Comparison of ENCODE assay signal across 8 cellular contexts in genomic region chr11:45805305-45806071, GRCh38. TPM values are rescaled to one million over a fixed set of nuclear protein-coding genes. Genes with fewer than 3 reads are reported as not detected.
DNase-seq lines count a peak whose midpoint lies in the region; ATAC-seq, FAIRE-seq and TF ChIP-seq lines count a peak whose summit lies in the region.

No MANE protein-coding gene starts in this region.

- H3K4ac ChIP-seq in H9 (ENCODE audit: low read depth, low read length): no peak overlapping the region

- no peak for TF ChIP-seq CTCF in H9 (conservative IDR thresholded peaks at IDR 0.05)
- TF ChIP-seq CTCF in K562 (IDR thresholded peaks at IDR 0.05 in 2 of 3, conservative IDR thresholded peaks at IDR 0.05 in 1 of 3; ENCODE audit: insufficient read depth in 2 of 3, low read depth in 1 of 3, low read length in 3 of 3): no peak
- TF ChIP-seq CTCF in smooth muscle cell (IDR thresholded peaks at IDR 0.05; ENCODE audit: borderline replicate concordance, insufficient read depth, poor library complexity, severe bottlenecking): no peak

- H3K4me2 ChIP-seq in H9 (ENCODE audit: insufficient read depth, insufficient read length, low read length): peak overlapping the region; percentile 64
- peak overlapping the region; percentile 89 for H3K4me2 ChIP-seq in K562 (ENCODE audit: insufficient read depth, low read length)
- peak overlapping the region; percentile 100 for H3K4me2 ChIP-seq in smooth muscle cell

- no peak overlapping the region for H3K56ac ChIP-seq in H9 (ENCODE audit: insufficient read length, low read depth, low read length)

- H3K27me3 Mint-ChIP-seq in H9 (ENCODE audit: low read depth): peaks cover 27% of the 10 kb centered on the region

- no CpG with 5 or more reads among the region's 29 CpGs for WGBS in H9 (ENCODE audit: extremely low coverage, insufficient read length, low lambda C conversion rate)
- WGBS in K562 (ENCODE audit: insufficient coverage, low coverage, missing lambda C conversion rate): 2% methylated on average over 14 of the region's 29 CpGs
- WGBS in smooth muscle cell (ENCODE audit: low lambda C conversion rate): 46% methylated on average over 16 of the region's 29 CpGs

- H3K4me3 Mint-ChIP-seq in H9: peak overlapping the region; percentile 82 to 92

- no peak overlapping the region for H3T11ph ChIP-seq in H9 (ENCODE audit: low read length)

- H2AK5ac ChIP-seq in H9 (ENCODE audit: insufficient read length, low read length): no peak overlapping the region

- H3K9ac ChIP-seq in H9 (ENCODE audit: extremely low read depth, insufficient read length, low read length) (no peak overlapping the region), K562 (ENCODE audit: insufficient read depth in 1 of 2, low read depth in 2 of 2, low read length in 2 of 2) (peak overlapping the region; percentile 80 to 96), smooth muscle cell (ENCODE audit: low read depth) (peak overlapping the region; percentile 97)

- no peak overlapping the region for H2BK15ac ChIP-seq in H9 (ENCODE audit: low read depth, low read length)

- BruUV-seq in K562 (replicated peaks; lab: Mats Ljungman, UMichigan): no TSS peak

- TF ChIP-seq POLR2A in K562 (conservative IDR thresholded peaks at IDR 0.05): peak; percentile 27; the same call in 1 of the 2 replicates

- H4K20me1 ChIP-seq in H9 (ENCODE audit: control insufficient read depth, insufficient read depth, insufficient read length): no peaks in the 10 kb centered on the region
- H4K20me1 ChIP-seq in K562 (replicated peaks; ENCODE audit: control insufficient read depth, insufficient read depth, low read length): peaks cover 3% of the 10 kb centered on the region; the same call in 1 of the 2 replicates
- H4K20me1 ChIP-seq in smooth muscle cell (ENCODE audit: low read depth): peaks cover 48% of the 10 kb centered on the region

- peak overlapping the region in 2 of 3 experiments; percentile 59 to 95; a peak in 3 of 7 replicates for H3K27ac Mint-ChIP-seq in H9

- in situ Hi-C loops in K562 (cut with MboI): no loop called here

- no peak overlapping the region for H2BK12ac ChIP-seq in H9 (ENCODE audit: insufficient read length, low read depth, low read length)

- H3K36me3 Mint-ChIP-seq in H9 (ENCODE audit: insufficient read depth in 1 of 3, low read depth in 3 of 3): peaks cover 0 to 11% (median 8%) of the 10 kb centered on the region in 3 experiments; a peak in 5 of 7 replicates

- peak; percentile 65 for FAIRE-seq in K562 (lab: Jason Lieb, UNC)

- H3F3A ChIP-seq in smooth muscle cell (ENCODE audit: low read depth): no peaks in the 10 kb centered on the region

- H3K27me3 ChIP-seq in H9 (ENCODE audit: insufficient read depth, low read length) (peaks cover 2% of the 10 kb centered on the region; the same call in 1 of the 2 replicates), K562 (ENCODE audit: control insufficient read depth in 2 of 2, insufficient read depth in 2 of 2, low read length in 2 of 2) (no peaks in the 10 kb centered on the region), smooth muscle cell (ENCODE audit: low read depth) (no peaks in the 10 kb centered on the region)

- H3K36me3 ChIP-seq in K562 (ENCODE audit: control insufficient read depth, insufficient read depth, low read length) (peaks cover 21% of the 10 kb centered on the region; the same call in 2 of the 3 replicates), smooth muscle cell (ENCODE audit: low read depth) (no peaks in the 10 kb centered on the region)

- no peak for TF ChIP-seq RAD21 in K562 (CRISPR knock-in tag; conservative IDR thresholded peaks at IDR 0.05 in 1 of 2, IDR thresholded peaks at IDR 0.05 in 1 of 2)

- intact Hi-C loops in K562 (cut with micrococcal nuclease): loop anchor here (5.0 to 10.0 kb wide), 2 partner anchors 42 to 61 kb away; partner anchors contain the start of gene CRY2

- H3K4me1 ChIP-seq in H9 (ENCODE audit: insufficient read depth, low read length) (no peaks in the 10 kb centered on the region; the same call in 1 of the 2 replicates), K562 (replicated peaks in 1 of 2; ENCODE audit: control insufficient read depth in 2 of 2, insufficient read depth in 2 of 2, low read length in 2 of 2) (peaks cover 11 to 38% of the 10 kb centered on the region in 2 experiments; a peak in 4 of 5 replicates), smooth muscle cell (ENCODE audit: low read depth) (peaks cover 18% of the 10 kb centered on the region)

- H3K9me3 ChIP-seq in H9 (ENCODE audit: control insufficient read depth, low read depth, low read length) (no peaks in the 10 kb centered on the region), K562 (replicated peaks; ENCODE audit: control insufficient read depth, insufficient read depth, low read depth, low read length) (no peaks in the 10 kb centered on the region), smooth muscle cell (replicated peaks; ENCODE audit: low read depth) (no peaks in the 10 kb centered on the region)

- H3K23me2 ChIP-seq in H9 (ENCODE audit: insufficient read length, low read depth, low read length, poor library complexity, severe bottlenecking): peaks cover 14% of the 10 kb centered on the region

- POLR2A ChIA-PET in K562 (lab: Yijun Ruan, JAX): interaction anchor here (0.9 to 1.7 kb wide), 4 partner anchors 8 to 42 kb away, joined by 3 to 6 read pairs (median 3); partner anchors contain the start of gene CRY2

- H3K9me3 Mint-ChIP-seq in H9: peaks cover 0 to 2% of the 10 kb centered on the region in 2 experiments; a peak in 1 of 5 replicates

- no peak overlapping the region for H2BK120ac ChIP-seq in H9 (ENCODE audit: low read depth, low read length, poor library complexity, severe bottlenecking)

- TF ChIP-seq EP300 in K562 (IDR thresholded peaks at IDR 0.05; ENCODE audit: low read length): no peak

- DNase-seq in NCI-H345 (lab: John Stamatoyannopoulos, UW): peak; percentile 38
- DNase-seq in NCI-H345 treated with DMSO at 0.1 percent for 48 hours (lab: John Stamatoyannopoulos, UW; ENCODE audit: unreplicated experiment): no peak
- DNase-seq in H9: peak; percentile 57
- peak; percentile 81 for DNase-seq in NCI-H146 (lab: John Stamatoyannopoulos, UW)
- DNase-seq in K562 (ENCODE audit: extremely low read depth in 1 of 4, low spot score in 3 of 4): peak in 3 of 4 experiments; percentile 38 to 58 (median 41)
- peak; percentile 86 for DNase-seq in iris pigment epithelial cell (ENCODE audit: low read depth)
- no peak for DNase-seq in smooth muscle cell (lab: John Stamatoyannopoulos, UW; ENCODE audit: unreplicated experiment)
- no peak for DNase-seq in DMS153 (lab: John Stamatoyannopoulos, UW)

- H3K4me1 Mint-ChIP-seq in H9: peaks cover 17 to 21% of the 10 kb centered on the region in 2 experiments

- H3K79me1 ChIP-seq in H9 (ENCODE audit: insufficient read depth, low read depth, low read length, poor library complexity, severe bottlenecking): no peaks in the 10 kb centered on the region

- H4K8ac ChIP-seq in H9 (replicated peaks; ENCODE audit: insufficient read length, low read depth, low read length): no peak overlapping the region

- H2BK5ac ChIP-seq in H9 (ENCODE audit: insufficient read length, low read length): no peak overlapping the region

- H4K91ac ChIP-seq in H9 (ENCODE audit: insufficient read length, low read depth, low read length): no peak overlapping the region

- no peak overlapping the region for H4K5ac ChIP-seq in H9 (ENCODE audit: insufficient read length, low read depth, low read length)

- no peak overlapping the region for H3K23ac ChIP-seq in H9 (ENCODE audit: insufficient read length, low read depth, low read length)

- H2AFZ ChIP-seq in H9 (ENCODE audit: low read length) (no peak overlapping the region), K562 (ENCODE audit: low read depth, low read length) (peak overlapping the region; percentile 98), smooth muscle cell (ENCODE audit: low read depth) (peak overlapping the region; percentile 83)

- peak overlapping the region; percentile 18 for H3K18ac ChIP-seq in H9 (ENCODE audit: insufficient read length, low read depth, low read length)

- peak; percentile 56 for ATAC-seq in K562

- H3K27ac ChIP-seq in H9 (ENCODE audit: insufficient read length, low read depth, low read length): no peak overlapping the region
- H3K27ac ChIP-seq in K562 (ENCODE audit: extremely low read depth, low read depth, low read length): peak overlapping the region; percentile 85
- H3K27ac ChIP-seq in smooth muscle cell (ENCODE audit: low read depth): peak overlapping the region; percentile 89

- peak overlapping the region; percentile 27 for H3K14ac ChIP-seq in H9 (ENCODE audit: insufficient read depth, low read length)

- H3K79me2 ChIP-seq in H9 (ENCODE audit: insufficient read depth, low read length) (no peaks in the 10 kb centered on the region), K562 (ENCODE audit: control insufficient read depth, insufficient read depth, low read length) (peaks cover 27% of the 10 kb centered on the region), smooth muscle cell (ENCODE audit: low read depth) (peaks cover 22% of the 10 kb centered on the region)

- CTCF ChIA-PET in K562 (lab: Yijun Ruan, JAX; ENCODE audit: low intra/inter-chr PET ratio): interaction anchor here (0.7 kb wide), 1 partner anchor 35 kb away, joined by 3 read pairs; no protein-coding TSS in a partner anchor

- H2BK20ac ChIP-seq in H9 (ENCODE audit: low read depth, low read length, poor library complexity, severe bottlenecking): no peak overlapping the region

- no peaks in the 10 kb centered on the region for H3K9me1 ChIP-seq in K562 (ENCODE audit: control insufficient read depth, insufficient read depth, low read length)

- peak overlapping the region; percentile 84 for H3K4me3 ChIP-seq in K562
- peak overlapping the region; percentile 92 for H3K4me3 ChIP-seq in smooth muscle cell

RNA-seq across cellular contexts. Expression of gene SLC35C1, which starts 0.5 kb away (rescaled TPM):
- 8.9 and 10.4 TPM in 2 replicates for total RNA-seq in H9 (2021)
- 4.6 and 15.0 TPM in 2 replicates for total RNA-seq in K562 (2011; cell fraction: chromatin; rRNA removed; ENCODE audit: low replicate concordance)
- total RNA-seq in K562 (2011; cell fraction: nucleolus; rRNA removed): 15.7 and 22.2 TPM in 2 replicates
- total RNA-seq in K562 (2011; cell fraction: nucleoplasm; rRNA removed): 13.6 and 16.2 TPM in 2 replicates
- total RNA-seq in K562 (2014; rRNA removed): 3.6 and 5.4 TPM in 2 replicates
- 0.96 and 1.5 TPM in 2 replicates for total RNA-seq in K562 (2014; rRNA removed; fragmentation: Illumina TruSeq; extraction: Trizol)
- 2.4 and 3.0 TPM in 2 replicates for total RNA-seq in K562 (2015; rRNA removed; fragmentation: Illumina TruSeq; extraction: Trizol)
- 13.1 and 14.9 TPM in 2 replicates for total RNA-seq in K562 (2021)
- 1.3 and 2.6 TPM in 2 replicates for polyA plus RNA-seq in K562 (2011; rRNA removed)
- polyA plus RNA-seq in K562 (2011; cell fraction: cytosol; rRNA removed): 2.8 and 7.0 TPM in 2 replicates
- polyA plus RNA-seq in K562 (2011; cell fraction: nucleus; rRNA removed): 2.6 and 5.4 TPM in 2 replicates
- polyA plus RNA-seq in K562 (2012): 9.2 and 10.4 TPM in 2 replicates
- polyA plus RNA-seq in K562 (2014; fragmentation: Illumina TruSeq; extraction: Trizol): 7.4 and 9.7 TPM in 2 replicates
- polyA plus RNA-seq in K562 (2014; fragmentation: Nextera tagmentation; extraction: Ambion mirVana): under 1 TPM; 0.65 to 0.98 TPM
- 4.2 and 4.4 TPM in 2 replicates for polyA plus RNA-seq in K562 (2014; rRNA removed)
- 2.1 and 2.5 TPM in 2 replicates for polyA minus RNA-seq in K562 (2011; rRNA and poly(A)+ RNA removed)
- polyA minus RNA-seq in K562 (2011; cell fraction: cytosol; rRNA and poly(A)+ RNA removed): 13.7 and 13.8 TPM in 2 replicates
- 4.8 and 4.9 TPM in 2 replicates for polyA minus RNA-seq in K562 (2011; cell fraction: nucleus; rRNA and poly(A)+ RNA removed)
- 5.6 and 8.9 TPM in 2 replicates for total RNA-seq in smooth muscle cell
- polyA plus RNA-seq in smooth muscle cell: 25.7 and 32.7 TPM in 2 replicates

RNA-seq across cellular contexts. Expression of gene CRY2, which starts 41.8 kb away (rescaled TPM):
- total RNA-seq in H9 (2021): 14.4 and 14.5 TPM in 2 replicates
- total RNA-seq in K562 (2011; cell fraction: chromatin; rRNA removed; ENCODE audit: low replicate concordance): 74.3 and 112 TPM in 2 replicates
- 59.2 and 64.6 TPM in 2 replicates for total RNA-seq in K562 (2011; cell fraction: nucleolus; rRNA removed)
- total RNA-seq in K562 (2011; cell fraction: nucleoplasm; rRNA removed): 69.7 and 90.4 TPM in 2 replicates
- 15.1 and 18.3 TPM in 2 replicates for total RNA-seq in K562 (2014; rRNA removed)
- 8.5 and 10.4 TPM in 2 replicates for total RNA-seq in K562 (2014; rRNA removed; fragmentation: Illumina TruSeq; extraction: Trizol)
- total RNA-seq in K562 (2015; rRNA removed; fragmentation: Illumina TruSeq; extraction: Trizol): 10.9 and 13.3 TPM in 2 replicates
- total RNA-seq in K562 (2021): 23.9 and 24.0 TPM in 2 replicates
- polyA plus RNA-seq in K562 (2011; rRNA removed): 15.8 and 21.7 TPM in 2 replicates
- 16.3 and 16.9 TPM in 2 replicates for polyA plus RNA-seq in K562 (2011; cell fraction: cytosol; rRNA removed)
- 59.5 and 77.3 TPM in 2 replicates for polyA plus RNA-seq in K562 (2011; cell fraction: nucleus; rRNA removed)
- polyA plus RNA-seq in K562 (2012): 10.6 and 11.5 TPM in 2 replicates
- 14.5 and 14.8 TPM in 2 replicates for polyA plus RNA-seq in K562 (2014; fragmentation: Illumina TruSeq; extraction: Trizol)
- 1 to 10 TPM; 2.3 to 3.3 TPM for polyA plus RNA-seq in K562 (2014; fragmentation: Nextera tagmentation; extraction: Ambion mirVana)
- 13.5 and 17.1 TPM in 2 replicates for polyA plus RNA-seq in K562 (2014; rRNA removed)
- polyA minus RNA-seq in K562 (2011; rRNA and poly(A)+ RNA removed): 27.1 and 32.0 TPM in 2 replicates
- 17.7 and 18.3 TPM in 2 replicates for polyA minus RNA-seq in K562 (2011; cell fraction: cytosol; rRNA and poly(A)+ RNA removed)
- polyA minus RNA-seq in K562 (2011; cell fraction: nucleus; rRNA and poly(A)+ RNA removed): 28.8 and 31.0 TPM in 2 replicates
- 26.1 and 27.7 TPM in 2 replicates for total RNA-seq in smooth muscle cell
- polyA plus RNA-seq in smooth muscle cell: 23.3 and 30.3 TPM in 2 replicates

Comparison
In these comparisons a context has a peak if more than half of its experiments do, and no peak if none do; other contexts are left out.
1. DNase-seq: peak in NCI-H345 (single experiment), H9 (single experiment), NCI-H146 (single experiment), K562 (3 of 4) and iris pigment epithelial cell (single experiment); none in NCI-H345 treated with DMSO at 0.1 percent for 48 hours (single experiment), smooth muscle cell (single experiment) and DMS153 (single experiment).
2. Peak in every context shown above with its lines, with median percentiles within 50 percentile points of each other: H3K4me2 ChIP-seq.